In genomic region chr6:122944936-122945335, GRCh38 we compare ENCODE assay signal across 3 cellular contexts. TPM values are rescaled to one million over a fixed set of nuclear protein-coding genes. Genes with fewer than 3 reads are reported as not detected.
"Had no signal": no experiment of that assay in that cellular context is flagged by ENCODE, and none has a peak within 500 bp of the region (broad histone marks: within the 10 kb centered on the region; RNA-seq: fewer than 3 reads in every experiment).

No MANE protein-coding gene starts in this region.

RNA-seq across cellular contexts. Expression of gene CLVS2, which starts 51.1 kb away (rescaled TPM):
- total RNA-seq: subcutaneous adipose tissue, thyroid gland, upper lobe of right lung had no signal
